ENCODE assay signal across 12 cellular contexts in the genomic region with DNA sequence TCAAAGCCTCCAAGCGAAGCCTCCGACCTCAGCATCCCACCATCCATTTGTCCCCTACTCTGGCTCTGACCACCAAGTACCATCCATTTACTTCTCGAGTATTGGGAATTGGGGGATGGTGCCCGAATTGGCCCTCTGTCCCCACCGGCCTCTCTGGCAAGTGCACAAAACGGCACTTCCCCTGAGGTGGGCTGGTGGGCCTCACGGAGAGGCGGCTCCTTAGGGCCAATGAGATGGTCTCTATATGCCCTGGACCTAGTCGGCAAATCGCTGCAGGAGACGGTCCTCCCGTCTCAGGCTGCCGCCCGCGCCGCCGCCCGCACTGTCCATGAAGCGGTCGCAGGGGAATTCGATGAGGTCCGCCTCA. TPM values are rescaled to one million over a fixed set of nuclear protein-coding genes. Genes with fewer than 3 reads are reported as not detected.
DNase-seq lines count a peak whose midpoint lies in the region; ATAC-seq, FAIRE-seq and TF ChIP-seq lines count a peak whose summit lies in the region.
"Had no signal": no experiment of that assay in that cellular context is flagged by ENCODE, and none has a peak within 500 bp of the region (broad histone marks: within the 10 kb centered on the region; RNA-seq: fewer than 3 reads in every experiment).

No MANE protein-coding gene starts in this region.

- H3K9me3 Mint-ChIP-seq in activated CD4-positive, alpha-beta T cell treated with anti-CD3 and anti-CD28 coated beads, Interleukin-2, amount 10 ng/mL, durations not matched to agents 24 days and 14 days, result no peaks in the 10 kb centered on the region
- H3K9me3 Mint-ChIP-seq in natural killer cell treated with Interleukin-12 subunit alpha and Interleukin-12 subunit beta and Interleukin-15 and Interleukin-18, amount 100 ng/mL, for 72 hours, result no peaks in the 10 kb centered on the region
- H3K9me3 Mint-ChIP-seq: activated naive CD4-positive, alpha-beta T cell treated with anti-CD3 and anti-CD28 coated beads for 36 hours had no signal

- dilution Hi-C loops in endothelial cell of umbilical vein (cut with MboI; ENCODE audit: extremely low pct_ligation_motif_present, low sequenced_read_pairs), result no loop called here

- no peaks in the 10 kb centered on the region for H3K9me1 ChIP-seq in endothelial cell of umbilical vein (replicated peaks; ENCODE audit: control insufficient read depth, extremely low read depth, insufficient read depth, low read length)

- H3K4me2 ChIP-seq in endothelial cell of umbilical vein (ENCODE audit: insufficient read depth, low read length), result no peak overlapping the region

- no peak for TF ChIP-seq POLR2A in endothelial cell of umbilical vein (IDR thresholded peaks at IDR 0.05; ENCODE audit: low read depth, low read length)
- TF ChIP-seq POLR2A in tibial nerve (IDR thresholded peaks at IDR 0.05), result no peak

- CTCF ChIA-PET in endothelial cell of umbilical vein (lab: Charles Lee), result interaction anchor here (0.7 to 16.1 kb wide), 7 partner anchors 11 to 151 kb away, joined by 3 to 518 read pairs (median 22); no protein-coding TSS in a partner anchor

- FAIRE-seq in endothelial cell of umbilical vein (lab: Jason Lieb, UNC), result no peak

- H3K4me1 ChIP-seq in endothelial cell of umbilical vein (ENCODE audit: control insufficient read depth, extremely low read depth, insufficient read depth, low read length) (peaks cover 11% of the 10 kb centered on the region), tibial nerve (peaks cover 0 to 36% (median 14%) of the 10 kb centered on the region in 4 donors)

- BruUV-seq in endothelial cell of umbilical vein (replicated peaks; lab: Mats Ljungman, UMichigan), result no TSS peak

- no peaks in the 10 kb centered on the region for H3K36me3 Mint-ChIP-seq in activated CD4-positive, alpha-beta T cell treated with anti-CD3 and anti-CD28 coated beads, Interleukin-2, amount 10 ng/mL, durations not matched to agents 24 days and 14 days (ENCODE audit: low read depth)
- no peaks in the 10 kb centered on the region for H3K36me3 Mint-ChIP-seq in natural killer cell treated with Interleukin-12 subunit alpha and Interleukin-12 subunit beta and Interleukin-15 and Interleukin-18, amount 100 ng/mL, for 72 hours

- no peak overlapping the region for H3K4me3 Mint-ChIP-seq in activated CD4-positive, alpha-beta T cell treated with anti-CD3 and anti-CD28 coated beads, Interleukin-2, amount 10 ng/mL, durations not matched to agents 24 days and 14 days
- H3K4me3 Mint-ChIP-seq in natural killer cell treated with Interleukin-12 subunit alpha and Interleukin-12 subunit beta and Interleukin-15 and Interleukin-18, amount 100 ng/mL, for 72 hours, result peak overlapping the region; percentile 52
- H3K4me3 Mint-ChIP-seq: activated naive CD4-positive, alpha-beta T cell treated with anti-CD3 and anti-CD28 coated beads for 36 hours had no signal

- H3K4me3 ChIP-seq in endothelial cell of umbilical vein (replicated peaks in 1 of 3; ENCODE audit: insufficient read depth in 1 of 3, low read depth in 1 of 3, low read length in 3 of 3), result no peak overlapping the region
- peak overlapping the region in 3 of 4 donors; percentile 44 to 56 (median 47) for H3K4me3 ChIP-seq in tibial nerve

- H3K27me3 ChIP-seq in endothelial cell of umbilical vein (ENCODE audit: control insufficient read depth in 2 of 2, insufficient read depth in 2 of 2, low read length in 2 of 2) (peaks cover 18 to 26% of the 10 kb centered on the region in 2 experiments), tibial nerve (peaks cover 0 to 44% of the 10 kb centered on the region in 2 donors)

- intact Hi-C loops in activated CD4-positive, alpha-beta T cell treated with anti-CD3 and anti-CD28 coated beads, Interleukin-2, amount 10 ng/mL, durations not matched to agents 24 days and 14 days (cut with micrococcal nuclease), result loop anchor here (5.0 to 10.0 kb wide), 5 partner anchors 82 to 1713 kb away; a partner anchor contains a TSS
- intact Hi-C loops in endothelial cell of umbilical vein (cut with micrococcal nuclease), result no loop called here

- no peaks in the 10 kb centered on the region for H3K9me3 ChIP-seq in endothelial cell of umbilical vein (replicated peaks; ENCODE audit: control insufficient read depth, insufficient read depth, low read length)
- H3K9me3 ChIP-seq in tibial nerve, result no peaks in the 10 kb centered on the region

- peak in 1 of 2 donors; percentile 5 for ATAC-seq in natural killer cell treated with Interleukin-12 subunit alpha and Interleukin-12 subunit beta and Interleukin-15 and Interleukin-18, amount 100 ng/mL, for 72 hours
- ATAC-seq in GM19023 (IDR thresholded peaks at IDR 0.05; ENCODE audit: unreplicated experiment), result no peak

- H3K36me3 ChIP-seq in endothelial cell of umbilical vein (ENCODE audit: control insufficient read depth in 2 of 2, extremely low read depth in 1 of 2, insufficient read depth in 2 of 2, low read length in 2 of 2) (no peaks in the 10 kb centered on the region), tibial nerve (no peaks in the 10 kb centered on the region)

- WGBS in tibial nerve, 2 donors, result 34 to 40% methylated on average over 19 to 20 of the region's 22 CpGs

- H4K20me1 ChIP-seq in endothelial cell of umbilical vein (replicated peaks; ENCODE audit: control insufficient read depth, extremely low read depth, insufficient read depth, low read length), result no peaks in the 10 kb centered on the region

- TF ChIP-seq EP300 in tibial nerve (IDR thresholded peaks at IDR 0.05), result no peak

- no peak overlapping the region for H3K9ac ChIP-seq in endothelial cell of umbilical vein (replicated peaks; ENCODE audit: extremely low read depth, insufficient read depth, low read length)

- no peak for TF ChIP-seq CTCF in endothelial cell of umbilical vein (IDR thresholded peaks at IDR 0.05; ENCODE audit: extremely low read depth in 1 of 2, insufficient read depth in 1 of 2, low read depth in 1 of 2, low read length in 2 of 2)
- TF ChIP-seq CTCF in tibial nerve (IDR thresholded peaks at IDR 0.05), result no peak

- H3K27ac Mint-ChIP-seq in activated CD4-positive, alpha-beta T cell treated with anti-CD3 and anti-CD28 coated beads, Interleukin-2, amount 10 ng/mL, durations not matched to agents 24 days and 14 days, result no peak overlapping the region
- no peak overlapping the region for H3K27ac Mint-ChIP-seq in natural killer cell treated with Interleukin-12 subunit alpha and Interleukin-12 subunit beta and Interleukin-15 and Interleukin-18, amount 100 ng/mL, for 72 hours
- H3K27ac Mint-ChIP-seq: activated naive CD4-positive, alpha-beta T cell treated with anti-CD3 and anti-CD28 coated beads for 36 hours had no signal

- H3K27me3 Mint-ChIP-seq in activated CD4-positive, alpha-beta T cell treated with anti-CD3 and anti-CD28 coated beads, Interleukin-2, amount 10 ng/mL, durations not matched to agents 24 days and 14 days, result peaks cover 68% of the 10 kb centered on the region
- peaks cover 43 to 61% of the 10 kb centered on the region in 2 donors for H3K27me3 Mint-ChIP-seq in natural killer cell treated with Interleukin-12 subunit alpha and Interleukin-12 subunit beta and Interleukin-15 and Interleukin-18, amount 100 ng/mL, for 72 hours

- peak overlapping the region; percentile 70 for H2AFZ ChIP-seq in endothelial cell of umbilical vein (ENCODE audit: low read depth, low read length)

- POLR2A ChIA-PET in endothelial cell of umbilical vein (lab: Charles Lee), result no interaction called here

- no peaks in the 10 kb centered on the region for H3K79me2 ChIP-seq in endothelial cell of umbilical vein (ENCODE audit: control insufficient read depth, insufficient read depth, low read length)

- peak; percentile 53 for DNase-seq in activated CD4-positive, alpha-beta T cell treated with anti-CD3 and anti-CD28 coated beads, Interleukin-2, amount 10 ng/mL, durations not matched to agents 24 days and 14 days
- DNase-seq in activated CD4-positive, alpha-beta T cell treated with anti-CD3 and anti-CD28 coated beads for 1 hour, result no peak
- DNase-seq in endothelial cell of umbilical vein (ENCODE audit: low read depth, low spot score) (no peak), tibial nerve (ENCODE audit: low spot score in 2 of 2) (no peak), DMS153 treated with DMSO at 0.1 percent for 48 hours (lab: John Stamatoyannopoulos, UW; ENCODE audit: unreplicated experiment) (no peak)
- no peak for DNase-seq in natural killer cell treated with Interleukin-12 subunit alpha and Interleukin-12 subunit beta and Interleukin-15 and Interleukin-18, amount 100 ng/mL, for 72 hours (ENCODE audit: low spot score)
- DNase-seq in activated CD8-positive, alpha-beta memory T cell treated with anti-CD3 and anti-CD28 coated beads for 24 hours, result no peak
- DNase-seq: activated CD4-positive, CD25-positive, alpha-beta regulatory T cell had no signal

- H3K27ac ChIP-seq in endothelial cell of umbilical vein (ENCODE audit: insufficient read depth, low read depth, low read length) (no peak overlapping the region), tibial nerve (peak overlapping the region in 2 of 4 donors; percentile 31 to 37)
- H3K27ac ChIP-seq: RWPE1 had no signal

- H3K4me1 Mint-ChIP-seq in activated CD4-positive, alpha-beta T cell treated with anti-CD3 and anti-CD28 coated beads, Interleukin-2, amount 10 ng/mL, durations not matched to agents 24 days and 14 days, result peaks cover 4% of the 10 kb centered on the region
- H3K4me1 Mint-ChIP-seq in natural killer cell treated with Interleukin-12 subunit alpha and Interleukin-12 subunit beta and Interleukin-15 and Interleukin-18, amount 100 ng/mL, for 72 hours (ENCODE audit: low read depth in 2 of 2), result peaks cover 0 to 10% of the 10 kb centered on the region in 2 donors

TF ChIP-seq in endothelial cell of umbilical vein, 7 proteins besides CTCF, POLR2A, EP300 and RAD21 (continues in another document):
- TF ChIP-seq POLR2AphosphoS5 (IDR thresholded peaks at IDR 0.05; ENCODE audit: insufficient read depth, low read depth, low read length), result no peak
- no peak for TF ChIP-seq FOS (IDR thresholded peaks at IDR 0.05; ENCODE audit: borderline replicate concordance, insufficient read depth, low read length)
- no peak for TF ChIP-seq JUN (IDR thresholded peaks at IDR 0.05; ENCODE audit: borderline replicate concordance, insufficient read depth, insufficient read length, low read depth)

RNA-seq across cellular contexts. Expression of a gene that starts 2.8 kb away (rescaled TPM):
- 0.12 and 0.16 TPM in 2 replicates for total RNA-seq in activated CD4-positive, alpha-beta T cell treated with anti-CD3 and anti-CD28 coated beads, Interleukin-2, amount 10 ng/mL, durations not matched to agents 24 days and 14 days
- total RNA-seq in endothelial cell of umbilical vein (0.97 and 1.8 TPM in 2 replicates), tibial nerve (1 to 10 TPM; 1.2 to 2.8 (median 2.4) TPM)
- 0.52 and 0.78 TPM in 2 replicates for polyA plus RNA-seq in endothelial cell of umbilical vein
- polyA plus RNA-seq in endothelial cell of umbilical vein (2011; cell fraction: cytosol; rRNA removed), result 0.18 and 0.28 TPM in 2 replicates
- 0.08 and 0.18 TPM in 2 replicates for polyA plus RNA-seq in endothelial cell of umbilical vein (2011; cell fraction: nucleus; rRNA removed)
- polyA plus RNA-seq in endothelial cell of umbilical vein (2012), result 0.21 and 0.35 TPM in 2 replicates
- polyA minus RNA-seq in endothelial cell of umbilical vein, result 0.47 and 0.90 TPM in 2 replicates
- not detected for polyA minus RNA-seq in endothelial cell of umbilical vein (2011; cell fraction: cytosol; rRNA and poly(A)+ RNA removed)
- polyA minus RNA-seq in endothelial cell of umbilical vein (2011; cell fraction: nucleus; rRNA and poly(A)+ RNA removed), result 0.19 and 0.34 TPM in 2 replicates
- under 1 TPM in 1 of 2 donors, not detected in 1; 0.11 TPM for total RNA-seq in natural killer cell treated with Interleukin-12 subunit alpha and Interleukin-12 subunit beta and Interleukin-15 and Interleukin-18, amount 100 ng/mL, for 72 hours
- total RNA-seq: A172; activated naive CD4-positive, alpha-beta T cell treated with anti-CD3 and anti-CD28 coated beads for 36 hours had no signal

Comparison
In these comparisons a context has a peak if more than half of its experiments do, and no peak if none do; other contexts are left out.
1. H3K4me3 ChIP-seq: peak in tibial nerve (3 of 4); none in endothelial cell of umbilical vein (0 of 3).